Comparison of ENCODE assay signal across 1 cellular context in genomic region chr6:41779793-41780622, GRCh38.
TF ChIP-seq lines count a peak whose summit lies in the region.

Gene FRS3, minus strand, starts transcription at chr6:41779900. Its CDS starts 2,913 bp downstream, at chr6:41776987.

TF ChIP-seq in K562, 482 proteins besides CTCF, POLR2A, EP300 and RAD21 (continued from another document and continues in another):
- peak; percentile 65 for TF ChIP-seq GMEB1 (CRISPR knock-in tag; IDR thresholded peaks at IDR 0.05)
- TF ChIP-seq SUPT5H (IDR thresholded peaks at IDR 0.05), result peak; percentile 39
- no peak for TF ChIP-seq CHAMP1 (IDR thresholded peaks at IDR 0.05)
- no peak; the same call in 1 of the 2 replicates for TF ChIP-seq STAT5A (IDR thresholded peaks at IDR 0.05; ENCODE audit: borderline replicate concordance, low read length)
- TF ChIP-seq ZNF77 (CRISPR knock-in tag; IDR thresholded peaks at IDR 0.05), result no peak
- peak; percentile 68 for TF ChIP-seq TAF1 (IDR thresholded peaks at IDR 0.05; ENCODE audit: control insufficient read depth, extremely low read depth, insufficient read depth, low read length, severe bottlenecking)
- TF ChIP-seq RNF2 (IDR thresholded peaks at IDR 0.05), result 0 out of 2 replicates have a peak, but pooled peaks have one; percentile 69
- TF ChIP-seq ZNF518B (CRISPR knock-in tag; IDR thresholded peaks at IDR 0.05), result no peak
- 0 out of 4 replicates have a peak, but pooled peaks of 1 of the 2 experiments have one; percentile 60 for TF ChIP-seq ZMIZ1 (IDR thresholded peaks at IDR 0.05; ENCODE audit: low read depth in 2 of 2, low read length in 2 of 2)
- no peak for TF ChIP-seq ZNF75A (CRISPR knock-in tag; IDR thresholded peaks at IDR 0.05)
- no peak for TF ChIP-seq PRMT5 (CRISPR knock-in tag; IDR thresholded peaks at IDR 0.05)
- no peak for TF ChIP-seq CBFA2T2 (conservative IDR thresholded peaks at IDR 0.05)
- peak; percentile 85; the same call in 1 of the 2 replicates for TF ChIP-seq HDGF (IDR thresholded peaks at IDR 0.05)
- TF ChIP-seq GTF2E2 (tag; IDR thresholded peaks at IDR 0.05), result no peak
- peak; percentile 91 for TF ChIP-seq ARID4B (CRISPR knock-in tag; IDR thresholded peaks at IDR 0.05)
- peak; percentile 55; the same call in 1 of the 2 replicates for TF ChIP-seq ZNF384 (IDR thresholded peaks at IDR 0.05; ENCODE audit: low read depth, low read length)
- no peak for TF ChIP-seq TEAD2 (tag; IDR thresholded peaks at IDR 0.05)
- TF ChIP-seq TCFL5 (CRISPR knock-in tag; conservative IDR thresholded peaks at IDR 0.05), result no peak
- no peak for TF ChIP-seq PPARD (CRISPR knock-in tag; IDR thresholded peaks at IDR 0.05)
- TF ChIP-seq RHOXF2B (CRISPR knock-in tag; conservative IDR thresholded peaks at IDR 0.05), result no peak
- peak; percentile 75; the same call in 1 of the 2 replicates for TF ChIP-seq ZNF511 (CRISPR knock-in tag; IDR thresholded peaks at IDR 0.05)
- peak; percentile 72 to 79 for TF ChIP-seq NRF1 (conservative IDR thresholded peaks at IDR 0.05 in 1 of 2, IDR thresholded peaks at IDR 0.05 in 1 of 2)
- TF ChIP-seq CREBBP (IDR thresholded peaks at IDR 0.05; ENCODE audit: low read depth, low read length), result no peak
- TF ChIP-seq KLF10 (CRISPR knock-in tag; IDR thresholded peaks at IDR 0.05), result no peak
- TF ChIP-seq MITF (IDR thresholded peaks at IDR 0.05), result no peak
- TF ChIP-seq MAX (CRISPR knock-in tag; IDR thresholded peaks at IDR 0.05), result peak; percentile 79
- TF ChIP-seq HIVEP1 (CRISPR knock-in tag; IDR thresholded peaks at IDR 0.05), result no peak
- TF ChIP-seq ETV1 (tag; conservative IDR thresholded peaks at IDR 0.05; ENCODE audit: low read depth), result no peak
- TF ChIP-seq ERF (CRISPR knock-in tag; IDR thresholded peaks at IDR 0.05), result 0 out of 2 replicates have a peak, but pooled peaks have one; percentile 10
- TF ChIP-seq YY1 (IDR thresholded peaks at IDR 0.05; ENCODE audit: borderline replicate concordance in 1 of 3, control insufficient read depth in 1 of 3, extremely low read depth in 1 of 3, insufficient read depth in 3 of 3, insufficient read length in 1 of 3, insufficient replicate concordance in 2 of 3, low read depth in 1 of 3, low read length in 2 of 3), result peak in 2 of 3 experiments; percentile 5 to 66
- TF ChIP-seq PYGO2 (tag; IDR thresholded peaks at IDR 0.05), result no peak
- no peak for TF ChIP-seq IRF9 (tag; IDR thresholded peaks at IDR 0.05)
- 0 out of 2 replicates have a peak, but pooled peaks have one; percentile 69 for TF ChIP-seq ZHX1 (conservative IDR thresholded peaks at IDR 0.05; ENCODE audit: low read length)
- no peak for TF ChIP-seq MCM5 (IDR thresholded peaks at IDR 0.05; ENCODE audit: low read depth)
- peak; percentile 45; the same call in 1 of the 2 replicates for TF ChIP-seq ZFX (CRISPR knock-in tag; IDR thresholded peaks at IDR 0.05)
- no peak for TF ChIP-seq TARDBP (IDR thresholded peaks at IDR 0.05)
- 0 out of 2 replicates have a peak, but pooled peaks have one; percentile 11 for TF ChIP-seq KDM2B (CRISPR knock-in tag; IDR thresholded peaks at IDR 0.05)
